8 cellular contexts compared by ENCODE assay signal in the genomic region with DNA sequence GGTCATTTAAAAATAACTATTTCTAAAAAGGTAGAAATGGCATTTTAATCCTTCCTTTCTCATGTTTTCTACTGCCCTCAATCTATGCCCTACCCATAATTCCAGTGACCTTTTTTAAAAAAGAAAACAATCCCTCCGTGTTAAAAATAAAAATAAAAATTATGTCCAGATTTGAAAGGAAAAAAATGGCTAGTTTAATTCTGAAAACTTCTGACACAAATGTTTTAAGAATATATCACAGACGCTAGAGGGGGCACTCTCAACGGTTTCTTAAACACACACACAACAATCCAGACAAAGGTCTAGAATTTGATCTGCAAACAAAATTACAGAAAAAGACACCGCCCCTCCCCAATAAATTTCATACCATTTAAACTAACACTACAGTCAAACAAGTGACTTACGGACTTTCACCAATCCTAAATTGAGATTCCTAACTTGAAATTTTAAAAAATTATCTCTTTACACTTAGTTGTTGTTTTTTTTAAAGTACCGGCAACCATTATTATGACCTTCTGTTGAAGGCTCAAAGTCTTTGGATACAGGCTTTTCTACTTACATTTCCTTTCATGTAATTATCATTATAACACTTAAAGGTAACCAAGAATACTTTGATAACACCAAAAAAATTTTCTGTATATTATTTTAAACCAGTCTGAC. TPM values are rescaled to one million over a fixed set of nuclear protein-coding genes. Genes with fewer than 3 reads are reported as not detected.
DNase-seq lines count a peak whose midpoint lies in the region; TF ChIP-seq lines count a peak whose summit lies in the region.

No MANE protein-coding gene starts in this region.

- no peak overlapping the region for H2AK5ac ChIP-seq in mesenchymal stem cell (ENCODE audit: low read length, severe bottlenecking)

- H3K14ac ChIP-seq in mesenchymal stem cell (ENCODE audit: low read length in 2 of 2), result no peak overlapping the region

- H4K8ac ChIP-seq in mesenchymal stem cell (ENCODE audit: low read length), result no peak overlapping the region

- no peak overlapping the region for H2BK12ac ChIP-seq in mesenchymal stem cell (ENCODE audit: low read length in 2 of 2)

- H3K36me3 ChIP-seq in mesenchymal stem cell (ENCODE audit: control insufficient read depth in 1 of 2, insufficient read depth in 2 of 2, low read depth in 1 of 2, low read length in 2 of 2), result peaks cover 0 to 8% of the 10 kb centered on the region in 2 experiments

- no peak overlapping the region for H4K91ac ChIP-seq in mesenchymal stem cell (ENCODE audit: low read length)

- peaks cover 2% of the 10 kb centered on the region for H3K79me1 ChIP-seq in mesenchymal stem cell (replicated peaks; ENCODE audit: low read length, poor library complexity, severe bottlenecking)

- no peak overlapping the region for H2BK120ac ChIP-seq in mesenchymal stem cell (ENCODE audit: low read depth, low read length)

- no peak overlapping the region for H3K4me2 ChIP-seq in mesenchymal stem cell (ENCODE audit: low read length, poor library complexity, severe bottlenecking)

- no peak overlapping the region for H3K18ac ChIP-seq in mesenchymal stem cell (ENCODE audit: low read depth in 1 of 2, low read length in 2 of 2)

- peak overlapping the region; percentile 57 for H3K9ac ChIP-seq in mesenchymal stem cell (ENCODE audit: low read length)

- H2AFZ ChIP-seq in mesenchymal stem cell (ENCODE audit: low read depth, low read length), result no peak overlapping the region

- no peak overlapping the region for H3K27ac ChIP-seq in mesenchymal stem cell (ENCODE audit: low read length, poor library complexity, severe bottlenecking)

- no peaks in the 10 kb centered on the region for H3K9me3 ChIP-seq in mesenchymal stem cell (ENCODE audit: control insufficient read depth, low read length)

- DNase-seq in AG09319 (ENCODE audit: extremely low read depth, low read depth) (peak; percentile 12), GM10266 (ENCODE audit: extremely low spot score) (peak; percentile 20), NCI-H748 treated with DMSO at 0.1 percent for 48 hours (lab: John Stamatoyannopoulos, UW) (peak; percentile 60), mesenchymal stem cell (peak; percentile 63), activated gamma-delta T cell treated with Interleukin-2 at 50 U/mL for 16 hours (no peak), occipital lobe (lab: John Stamatoyannopoulos, UW) (no peak), GDM1 (lab: John Stamatoyannopoulos, UW) (no peak)
- peak; percentile 10 for DNase-seq in central memory CD4-positive, alpha-beta T cell

- no peak overlapping the region for H3K4me3 ChIP-seq in mesenchymal stem cell (ENCODE audit: insufficient read depth in 1 of 2, low read depth in 1 of 2, low read length in 2 of 2)

- H3K27me3 ChIP-seq in mesenchymal stem cell (ENCODE audit: control insufficient read depth in 1 of 2, insufficient read depth in 1 of 2, low read length in 2 of 2), result no peaks in the 10 kb centered on the region

- H3K4me1 ChIP-seq in mesenchymal stem cell (ENCODE audit: control insufficient read depth, insufficient read depth, low read depth, low read length), result peaks cover 7% of the 10 kb centered on the region

- TF ChIP-seq CTCF in AG09319 (IDR thresholded peaks at IDR 0.05; ENCODE audit: low read depth, low read length) (peak; percentile 54), GM10266 (IDR thresholded peaks at IDR 0.05; ENCODE audit: control insufficient read depth, insufficient read depth, low read depth, missing control alignments) (peak; percentile 34)

- 43% methylated on average over 4 of the region's 6 CpGs for WGBS in mesenchymal stem cell

- H3K23ac ChIP-seq in mesenchymal stem cell (ENCODE audit: low read length in 2 of 2), result no peak overlapping the region

- no peak overlapping the region for H3K4ac ChIP-seq in mesenchymal stem cell (ENCODE audit: low read depth in 1 of 2, low read length in 2 of 2)

- H2BK15ac ChIP-seq in mesenchymal stem cell (ENCODE audit: low read depth, poor library complexity, severe bottlenecking), result no peak overlapping the region

- no peak overlapping the region for H2BK5ac ChIP-seq in mesenchymal stem cell (ENCODE audit: low read depth, low read length, poor library complexity, severe bottlenecking)

RNA-seq across cellular contexts. Expression of gene CLINT1, which starts 38.2 kb away (rescaled TPM):
- polyA plus RNA-seq in mesenchymal stem cell (2013, experiment 1 of 2), result 61.1 TPM
- polyA plus RNA-seq in mesenchymal stem cell (2013, experiment 2 of 2), result 61.0 TPM
- 66.9 TPM for total RNA-seq in occipital lobe

Comparison
In these comparisons a context has a peak if more than half of its experiments do, and no peak if none do; other contexts are left out.
1. DNase-seq: peak in AG09319 (single experiment), GM10266 (single experiment), NCI-H748 treated with DMSO at 0.1 percent for 48 hours (single experiment), central memory CD4-positive, alpha-beta T cell (single experiment) and mesenchymal stem cell (single experiment); none in activated gamma-delta T cell treated with Interleukin-2 at 50 U/mL for 16 hours (single experiment), occipital lobe (single experiment) and GDM1 (single experiment).